ENCODE assay signal across 1 cellular context in the genomic region with DNA sequence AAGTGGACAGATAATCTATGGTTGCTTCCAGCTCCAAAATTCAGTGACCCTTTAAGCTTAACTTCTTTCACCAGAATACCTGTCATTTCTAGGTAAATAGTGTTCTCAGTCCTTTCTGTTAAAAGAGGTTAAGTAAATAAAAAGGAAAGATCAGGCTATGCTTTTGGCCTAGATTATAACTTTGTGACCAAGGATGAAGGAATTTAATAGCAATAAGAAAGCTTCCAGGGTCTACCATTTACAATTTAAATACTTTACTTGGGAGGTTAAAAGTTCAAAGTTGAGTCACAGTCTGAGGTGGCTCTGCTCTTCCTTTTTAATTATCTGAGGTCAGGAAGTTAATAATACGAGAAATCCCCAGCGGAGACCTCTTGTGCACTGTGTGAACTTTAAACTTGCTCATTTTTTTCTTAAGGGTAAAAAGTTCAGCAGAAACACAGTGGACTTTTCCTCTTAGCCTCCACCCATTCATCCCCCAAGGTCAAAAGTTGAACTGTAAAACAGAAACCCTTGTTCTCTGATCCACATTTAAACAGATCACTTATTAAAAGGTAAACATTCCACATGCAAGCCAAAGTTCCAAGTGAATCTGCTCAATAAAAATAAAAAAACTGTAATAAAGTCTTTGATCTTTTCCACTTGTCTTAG.
TF ChIP-seq lines count a peak whose summit lies in the region.

No MANE protein-coding gene starts in this region.

TF ChIP-seq in HepG2, 621 proteins besides CTCF, POLR2A, EP300 and RAD21 (continued from another document and continues in another):
- peak; percentile 65 for TF ChIP-seq ZGPAT (CRISPR knock-in tag; IDR thresholded peaks at IDR 0.05)
- no peak for TF ChIP-seq TFAP4 (IDR thresholded peaks at IDR 0.05; ENCODE audit: borderline replicate concordance, low read depth)
- no peak for TF ChIP-seq KAT2B (IDR thresholded peaks at IDR 0.05; ENCODE audit: borderline replicate concordance, low read depth, low read length)
- TF ChIP-seq SIX4 (CRISPR knock-in tag; IDR thresholded peaks at IDR 0.05), result peak; percentile 19; the same call in 1 of the 2 replicates
- peak; percentile 46 for TF ChIP-seq TBX2 (CRISPR knock-in tag; IDR thresholded peaks at IDR 0.05; ENCODE audit: borderline replicate concordance)
- TF ChIP-seq ZNF101 (CRISPR knock-in tag; IDR thresholded peaks at IDR 0.05; ENCODE audit: borderline replicate concordance, low read depth), result no peak
- TF ChIP-seq HOXA3 (CRISPR knock-in tag; IDR thresholded peaks at IDR 0.05), result peak; percentile 19; the same call in 1 of the 2 replicates
- no peak for TF ChIP-seq ELF1 (CRISPR knock-in tag; IDR thresholded peaks at IDR 0.05)
- no peak for TF ChIP-seq BRCA1 (CRISPR knock-in tag; IDR thresholded peaks at IDR 0.05)
- no peak for TF ChIP-seq SAFB2 (CRISPR knock-in tag; IDR thresholded peaks at IDR 0.05; ENCODE audit: borderline replicate concordance, low read depth)
- TF ChIP-seq ZNF350 (CRISPR knock-in tag; IDR thresholded peaks at IDR 0.05; ENCODE audit: borderline replicate concordance, low read depth), result no peak
- TF ChIP-seq RBFOX2 (IDR thresholded peaks at IDR 0.05; ENCODE audit: low read depth, low read length), result no peak
- no peak for TF ChIP-seq ZNF546 (CRISPR knock-in tag; conservative IDR thresholded peaks at IDR 0.05)
- TF ChIP-seq TBL1XR1 (IDR thresholded peaks at IDR 0.05; ENCODE audit: borderline replicate concordance, low read length, partially characterized antibody), result peak; percentile 87
- TF ChIP-seq RARG (CRISPR knock-in tag; IDR thresholded peaks at IDR 0.05; ENCODE audit: low read depth), result no peak
- no peak for TF ChIP-seq GABPA (IDR thresholded peaks at IDR 0.05; ENCODE audit: low read depth, low read length)
- TF ChIP-seq GABPA (CRISPR knock-in tag; IDR thresholded peaks at IDR 0.05; ENCODE audit: low read depth), result no peak
- no peak for TF ChIP-seq CREB1 (IDR thresholded peaks at IDR 0.05)
- TF ChIP-seq CREB1 (CRISPR knock-in tag; IDR thresholded peaks at IDR 0.05), result no peak
- TF ChIP-seq, protein P1, sequence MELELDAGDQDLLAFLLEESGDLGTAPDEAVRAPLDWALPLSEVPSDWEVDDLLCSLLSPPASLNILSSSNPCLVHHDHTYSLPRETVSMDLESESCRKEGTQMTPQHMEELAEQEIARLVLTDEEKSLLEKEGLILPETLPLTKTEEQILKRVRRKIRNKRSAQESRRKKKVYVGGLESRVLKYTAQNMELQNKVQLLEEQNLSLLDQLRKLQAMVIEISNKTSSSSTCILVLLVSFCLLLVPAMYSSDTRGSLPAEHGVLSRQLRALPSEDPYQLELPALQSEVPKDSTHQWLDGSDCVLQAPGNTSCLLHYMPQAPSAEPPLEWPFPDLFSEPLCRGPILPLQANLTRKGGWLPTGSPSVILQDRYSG (CRISPR knock-in tag; IDR thresholded peaks at IDR 0.05), result no peak
- TF ChIP-seq RORA (CRISPR knock-in tag; IDR thresholded peaks at IDR 0.05), result peak; percentile 92; the same call in 1 of the 2 replicates
- TF ChIP-seq ZNF704 (CRISPR knock-in tag; IDR thresholded peaks at IDR 0.05; ENCODE audit: borderline replicate concordance), result no peak
- no peak for TF ChIP-seq ZNF230 (CRISPR knock-in tag; IDR thresholded peaks at IDR 0.05)
- TF ChIP-seq MZF1 (CRISPR knock-in tag; IDR thresholded peaks at IDR 0.05; ENCODE audit: borderline replicate concordance), result no peak
- peak; percentile 66; the same call in 1 of the 2 replicates for TF ChIP-seq SP5 (CRISPR knock-in tag; IDR thresholded peaks at IDR 0.05; ENCODE audit: borderline replicate concordance, low read depth)
- 0 out of 2 replicates have a peak, but pooled peaks have one; percentile 10 for TF ChIP-seq ZNF629 (CRISPR knock-in tag; conservative IDR thresholded peaks at IDR 0.05)
- peak; percentile 91 for TF ChIP-seq ESRRA (CRISPR knock-in tag; IDR thresholded peaks at IDR 0.05; ENCODE audit: low read depth)
- no peak for TF ChIP-seq ZBTB46 (CRISPR knock-in tag; IDR thresholded peaks at IDR 0.05; ENCODE audit: borderline replicate concordance)
- peak; percentile 86 for TF ChIP-seq GATAD2A (CRISPR knock-in tag; IDR thresholded peaks at IDR 0.05)
- TF ChIP-seq MEIS2 (CRISPR knock-in tag; IDR thresholded peaks at IDR 0.05), result no peak
- TF ChIP-seq TOPORS (CRISPR knock-in tag; IDR thresholded peaks at IDR 0.05), result 0 out of 2 replicates have a peak, but pooled peaks have one; percentile 52
- peak; percentile 86 for TF ChIP-seq PHF21A (CRISPR knock-in tag; IDR thresholded peaks at IDR 0.05)
- no peak for TF ChIP-seq RNF219 (CRISPR knock-in tag; IDR thresholded peaks at IDR 0.05)
- TF ChIP-seq MEIS1 (CRISPR knock-in tag; IDR thresholded peaks at IDR 0.05; ENCODE audit: borderline replicate concordance), result no peak
- peak; percentile 73 for TF ChIP-seq POGZ (CRISPR knock-in tag; IDR thresholded peaks at IDR 0.05)
- TF ChIP-seq CBFB (CRISPR knock-in tag; IDR thresholded peaks at IDR 0.05), result no peak
- TF ChIP-seq FLYWCH1 (CRISPR knock-in tag; IDR thresholded peaks at IDR 0.05), result no peak
- no peak for TF ChIP-seq ZNF580 (CRISPR knock-in tag; IDR thresholded peaks at IDR 0.05; ENCODE audit: borderline replicate concordance, low read depth)
- peak; percentile 38 for TF ChIP-seq SOX13 (IDR thresholded peaks at IDR 0.05)
- peak in 1 of 2 experiments; percentile 86; a peak in 2 of 4 replicates for TF ChIP-seq SOX13 (CRISPR knock-in tag; conservative IDR thresholded peaks at IDR 0.05 in 1 of 2, IDR thresholded peaks at IDR 0.05 in 1 of 2)
- TF ChIP-seq ZMAT3 (CRISPR knock-in tag; conservative IDR thresholded peaks at IDR 0.05), result no peak; the same call in 1 of the 2 replicates
- TF ChIP-seq, protein P2, sequence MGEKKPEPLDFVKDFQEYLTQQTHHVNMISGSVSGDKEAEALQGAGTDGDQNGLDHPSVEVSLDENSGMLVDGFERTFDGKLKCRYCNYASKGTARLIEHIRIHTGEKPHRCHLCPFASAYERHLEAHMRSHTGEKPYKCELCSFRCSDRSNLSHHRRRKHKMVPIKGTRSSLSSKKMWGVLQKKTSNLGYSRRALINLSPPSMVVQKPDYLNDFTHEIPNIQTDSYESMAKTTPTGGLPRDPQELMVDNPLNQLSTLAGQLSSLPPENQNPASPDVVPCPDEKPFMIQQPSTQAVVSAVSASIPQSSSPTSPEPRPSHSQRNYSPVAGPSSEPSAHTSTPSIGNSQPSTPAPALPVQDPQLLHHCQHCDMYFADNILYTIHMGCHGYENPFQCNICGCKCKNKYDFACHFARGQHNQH (CRISPR knock-in tag; IDR thresholded peaks at IDR 0.05), result no peak
- no peak for TF ChIP-seq ZNF646 (CRISPR knock-in tag; IDR thresholded peaks at IDR 0.05)
- no peak for TF ChIP-seq ZNF501 (CRISPR knock-in tag; IDR thresholded peaks at IDR 0.05)
- no peak for TF ChIP-seq GLI4 (CRISPR knock-in tag; IDR thresholded peaks at IDR 0.05; ENCODE audit: borderline replicate concordance)
- no peak for TF ChIP-seq NFYC (CRISPR knock-in tag; IDR thresholded peaks at IDR 0.05)
- no peak for TF ChIP-seq ZNF232 (CRISPR knock-in tag; IDR thresholded peaks at IDR 0.05; ENCODE audit: borderline replicate concordance)
- TF ChIP-seq, protein P3, sequence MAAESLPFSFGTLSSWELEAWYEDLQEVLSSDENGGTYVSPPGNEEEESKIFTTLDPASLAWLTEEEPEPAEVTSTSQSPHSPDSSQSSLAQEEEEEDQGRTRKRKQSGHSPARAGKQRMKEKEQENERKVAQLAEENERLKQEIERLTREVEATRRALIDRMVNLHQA (CRISPR knock-in tag; IDR thresholded peaks at IDR 0.05), result no peak
